8 cellular contexts compared by ENCODE assay signal in genomic region chr16:56424791-56425438, GRCh38. TPM values are rescaled to one million over a fixed set of nuclear protein-coding genes. Genes with fewer than 3 reads are reported as not detected.
A peak's percentile ranks its signal among the peaks of the same experiment; 100 is the strongest.
DNase-seq lines count a peak whose midpoint lies in the region; ATAC-seq, FAIRE-seq and TF ChIP-seq lines count a peak whose summit lies in the region.

No MANE protein-coding gene starts in this region.

- in situ Hi-C loops in HepG2 (cut with HindIII; ENCODE audit: extremely low pct_ligation_motif_present, low pct_unique_long_range_greater_than_20kb), result no loop called here
- in situ Hi-C loops in G401 (cut with HindIII; ENCODE audit: low sequenced_read_pairs), result no loop called here

- peaks cover 11% of the 10 kb centered on the region for H4K20me1 ChIP-seq in HepG2 (ENCODE audit: insufficient read depth, low read length)

- no peaks in the 10 kb centered on the region for H3K9me3 ChIP-seq in HepG2 (ENCODE audit: low read length)

- TF ChIP-seq CTCF in chondrocyte (IDR thresholded peaks at IDR 0.05), result no peak
- TF ChIP-seq CTCF in HepG2 (CRISPR knock-in tag; IDR thresholded peaks at IDR 0.05), result no peak

- no peaks in the 10 kb centered on the region for H3K36me3 Mint-ChIP-seq in chondrocyte (ENCODE audit: low read depth)

- H3K36me3 ChIP-seq in HepG2 (replicated peaks in 1 of 2; ENCODE audit: control insufficient read depth in 1 of 2, insufficient read depth in 2 of 2, low read length in 2 of 2), result peaks cover 0 to 3% of the 10 kb centered on the region in 2 experiments; a peak in 2 of 5 replicates

- H3K9ac ChIP-seq in HepG2 (ENCODE audit: insufficient read depth, low read depth, low read length), result peak overlapping the region; percentile 85

- TF ChIP-seq POLR2A in HepG2 (IDR thresholded peaks at IDR 0.05; ENCODE audit: insufficient read depth in 1 of 2, low read depth in 2 of 2, low read length in 2 of 2), result no peak; a peak in 1 of 4 replicates

- H3K4me1 Mint-ChIP-seq in chondrocyte (ENCODE audit: low read depth), result peaks cover 42% of the 10 kb centered on the region

- peak overlapping the region; percentile 78 to 90 (median 89) for H3K4me3 ChIP-seq in HepG2 (replicated peaks in 1 of 3; ENCODE audit: insufficient read depth in 1 of 3, low read depth in 2 of 3, low read length in 3 of 3)

- 3% methylated on average over 34 of the region's 79 CpGs for WGBS in HepG2 (ENCODE audit: low lambda C conversion rate)

- ATAC-seq in GM19351 (IDR thresholded peaks at IDR 0.05; ENCODE audit: unreplicated experiment) (peak; percentile 28), HG03439 (IDR thresholded peaks at IDR 0.05; ENCODE audit: unreplicated experiment) (peak; percentile 27), HepG2 (peak; percentile 52)

- TF ChIP-seq RAD21 in HepG2 (CRISPR knock-in tag; IDR thresholded peaks at IDR 0.05), result no peak; the same call in 1 of the 2 replicates

- peak; percentile 48 for DNase-seq in AG08396 (ENCODE audit: low spot score)
- DNase-seq in UCSD-AML1 (lab: John Stamatoyannopoulos, UW; ENCODE audit: unreplicated experiment), result peak; percentile 42
- no peak for DNase-seq in chondrocyte (ENCODE audit: low spot score)
- no peak for DNase-seq in HepG2 (ENCODE audit: low spot score)
- DNase-seq in stimulated activated CD4-positive, alpha-beta T cell treated with anti-CD3 and anti-CD28 coated beads, TNF-alpha, amount 100 ng/mL, for 24 hours (ENCODE audit: low read depth in 3 of 3), result peak in 2 of 3 experiments; percentile 6 to 33
- no peak for DNase-seq in G401 (ENCODE audit: low spot score)

- no peaks in the 10 kb centered on the region; a peak in 2 of 5 replicates for H3K27me3 ChIP-seq in HepG2 (ENCODE audit: control insufficient read depth in 1 of 2, insufficient read depth in 2 of 2, low read length in 2 of 2)

- H3K27me3 Mint-ChIP-seq in chondrocyte (ENCODE audit: low read depth), result no peaks in the 10 kb centered on the region

- H3K4me3 Mint-ChIP-seq in chondrocyte (ENCODE audit: unreplicated experiment), result peak overlapping the region; percentile 96

- peak overlapping the region; percentile 95 for H3K27ac Mint-ChIP-seq in chondrocyte (ENCODE audit: unreplicated experiment)

- peaks cover 46% of the 10 kb centered on the region for H3K79me2 ChIP-seq in HepG2 (ENCODE audit: insufficient read depth, low read length)

- POLR2A ChIA-PET in HepG2 (lab: Yijun Ruan, JAX), result interaction anchor here (1.0 to 2.4 kb wide), 3 partner anchors 11 to 27 kb away, joined by 3 to 8 read pairs (median 8); partner anchors contain the start of genes NUDT21 and OGFOD1

- CTCF ChIA-PET in HepG2 (lab: Yijun Ruan, JAX; ENCODE audit: low intra/inter-chr PET ratio, low total read pairs), result no interaction called here

- peaks cover 55% of the 10 kb centered on the region for H3K4me1 ChIP-seq in HepG2 (ENCODE audit: insufficient read depth, low read length)

- BruUV-seq in HepG2 (replicated peaks; lab: Mats Ljungman, UMichigan), result no TSS peak

- no peaks in the 10 kb centered on the region for H3K9me3 Mint-ChIP-seq in chondrocyte (ENCODE audit: low read depth)

- peak overlapping the region; percentile 68 for H3K27ac ChIP-seq in HepG2 (ENCODE audit: extremely low read length, insufficient read depth, low read length)

- H2AFZ ChIP-seq in HepG2 (ENCODE audit: low read length), result no peak overlapping the region

- H3K4me2 ChIP-seq in HepG2 (ENCODE audit: low read depth, low read length), result peak overlapping the region; percentile 89

- no peak for TF ChIP-seq EP300 in HepG2 (IDR thresholded peaks at IDR 0.05; ENCODE audit: low read depth in 2 of 2, low read length in 2 of 2)
- no peak for TF ChIP-seq EP300 in HepG2 (CRISPR knock-in tag; IDR thresholded peaks at IDR 0.05; ENCODE audit: borderline replicate concordance)

- intact Hi-C loops in HepG2 (cut with micrococcal nuclease; ENCODE audit: unreplicated experiment), result loop anchor here (2.0 to 5.0 kb wide), 2 partner anchors 26 to 68 kb away; partner anchors contain the start of genes NUDT21 and OGFOD1

- no peak for FAIRE-seq in HepG2 (lab: Jason Lieb, UNC)

RNA-seq across cellular contexts. Expression of gene AMFR, which starts 0.4 kb away (rescaled TPM):
- total RNA-seq in chondrocyte, result 95.4 to 104 TPM (median 99.0 TPM) in 3 replicates
- 80.0 and 108 TPM in 2 replicates for total RNA-seq in HepG2 (2016; rRNA removed; fragmentation: Illumina TruSeq; extraction: Trizol)
- 55.3 and 57.1 TPM in 2 replicates for total RNA-seq in HepG2 (2016; cell fraction: cytosol; rRNA removed; fragmentation: Illumina TruSeq; extraction: Trizol; ENCODE audit: low read depth)
- 75.8 and 107 TPM in 2 replicates for total RNA-seq in HepG2 (2016; cell fraction: insoluble cytoplasmic fraction; rRNA removed; fragmentation: Illumina TruSeq; extraction: Trizol)
- 115 and 121 TPM in 2 replicates for total RNA-seq in HepG2 (2016; cell fraction: membrane; rRNA removed; fragmentation: Illumina TruSeq; extraction: Trizol)
- 88.4 and 97.8 TPM in 2 replicates for total RNA-seq in HepG2 (2016; cell fraction: nucleus; rRNA removed; fragmentation: Illumina TruSeq; extraction: Trizol)
- 52.9 and 65.3 TPM in 2 replicates for polyA plus RNA-seq in HepG2 (2011; rRNA removed)
- polyA plus RNA-seq in HepG2 (2011; cell fraction: cytosol; rRNA removed), result 73.6 and 88.0 TPM in 2 replicates
- polyA plus RNA-seq in HepG2 (2011; cell fraction: nucleus; rRNA removed), result 63.5 and 69.1 TPM in 2 replicates
- polyA plus RNA-seq in HepG2 (2012), result 68.8 and 77.0 TPM in 2 replicates
- 27.7 and 29.0 TPM in 2 replicates for polyA plus RNA-seq in HepG2 (2016; cell fraction: cytosol; fragmentation: Illumina TruSeq; extraction: Trizol; ENCODE audit: low read depth)
- polyA plus RNA-seq in HepG2 (2016; cell fraction: insoluble cytoplasmic fraction; fragmentation: Illumina TruSeq; extraction: Trizol; ENCODE audit: low read depth), result 47.4 and 56.2 TPM in 2 replicates
- polyA plus RNA-seq in HepG2 (2016; cell fraction: membrane; fragmentation: Illumina TruSeq; extraction: Trizol; ENCODE audit: low read depth), result 56.5 and 62.9 TPM in 2 replicates
- polyA plus RNA-seq in HepG2 (2016; cell fraction: nucleus; fragmentation: Illumina TruSeq; extraction: Trizol; ENCODE audit: insufficient read depth, low read depth), result 75.6 and 79.3 TPM in 2 replicates
- polyA minus RNA-seq in HepG2 (2011; rRNA and poly(A)+ RNA removed; ENCODE audit: low replicate concordance), result 174 and 688 TPM in 2 replicates
- polyA minus RNA-seq in HepG2 (2011; cell fraction: cytosol; rRNA and poly(A)+ RNA removed), result 186 and 219 TPM in 2 replicates
- polyA minus RNA-seq in HepG2 (2011; cell fraction: nucleus; rRNA and poly(A)+ RNA removed), result 164 and 181 TPM in 2 replicates
- 77.0 and 94.4 TPM in 2 replicates for total RNA-seq in G401 (2014; rRNA removed; shearing (Covaris generic))

RNA-seq across cellular contexts. Expression of gene NUDT21, which starts 26.2 kb away (rescaled TPM):
- total RNA-seq in chondrocyte (69.0 to 80.5 TPM (median 72.7 TPM) in 3 replicates), HepG2 (2016; rRNA removed; fragmentation: Illumina TruSeq; extraction: Trizol) (210 and 320 TPM in 2 replicates)
- total RNA-seq in HepG2 (2016; cell fraction: cytosol; rRNA removed; fragmentation: Illumina TruSeq; extraction: Trizol; ENCODE audit: low read depth), result 59.7 and 74.4 TPM in 2 replicates
- 213 and 328 TPM in 2 replicates for total RNA-seq in HepG2 (2016; cell fraction: insoluble cytoplasmic fraction; rRNA removed; fragmentation: Illumina TruSeq; extraction: Trizol)
- 88.9 and 94.1 TPM in 2 replicates for total RNA-seq in HepG2 (2016; cell fraction: membrane; rRNA removed; fragmentation: Illumina TruSeq; extraction: Trizol)
- 86.2 and 94.1 TPM in 2 replicates for total RNA-seq in HepG2 (2016; cell fraction: nucleus; rRNA removed; fragmentation: Illumina TruSeq; extraction: Trizol)
- polyA plus RNA-seq in HepG2 (2011; rRNA removed), result 162 and 177 TPM in 2 replicates
- polyA plus RNA-seq in HepG2 (2011; cell fraction: cytosol; rRNA removed), result 66.5 and 107 TPM in 2 replicates
- 51.0 and 61.4 TPM in 2 replicates for polyA plus RNA-seq in HepG2 (2011; cell fraction: nucleus; rRNA removed)
- polyA plus RNA-seq in HepG2 (2012), result 136 and 140 TPM in 2 replicates
- 77.0 and 85.0 TPM in 2 replicates for polyA plus RNA-seq in HepG2 (2016; cell fraction: cytosol; fragmentation: Illumina TruSeq; extraction: Trizol; ENCODE audit: low read depth)
- 268 and 272 TPM in 2 replicates for polyA plus RNA-seq in HepG2 (2016; cell fraction: insoluble cytoplasmic fraction; fragmentation: Illumina TruSeq; extraction: Trizol; ENCODE audit: low read depth)
- polyA plus RNA-seq in HepG2 (2016; cell fraction: membrane; fragmentation: Illumina TruSeq; extraction: Trizol; ENCODE audit: low read depth), result 76.9 and 88.0 TPM in 2 replicates
- 92.2 and 106 TPM in 2 replicates for polyA plus RNA-seq in HepG2 (2016; cell fraction: nucleus; fragmentation: Illumina TruSeq; extraction: Trizol; ENCODE audit: insufficient read depth, low read depth)
- polyA minus RNA-seq in HepG2 (2011; rRNA and poly(A)+ RNA removed; ENCODE audit: low replicate concordance), result 103 and 183 TPM in 2 replicates
- polyA minus RNA-seq in HepG2 (2011; cell fraction: cytosol; rRNA and poly(A)+ RNA removed), result 89.5 and 101 TPM in 2 replicates
- polyA minus RNA-seq in HepG2 (2011; cell fraction: nucleus; rRNA and poly(A)+ RNA removed), result 81.6 and 84.1 TPM in 2 replicates
- 106 and 165 TPM in 2 replicates for total RNA-seq in G401 (2014; rRNA removed; shearing (Covaris generic))

RNA-seq across cellular contexts. Expression of gene OGFOD1, which starts 26.4 kb away (rescaled TPM):
- 62.6 to 68.6 TPM (median 62.9 TPM) in 3 replicates for total RNA-seq in chondrocyte
- total RNA-seq in HepG2 (2016; rRNA removed; fragmentation: Illumina TruSeq; extraction: Trizol), result 81.3 and 160 TPM in 2 replicates
- 6.6 and 8.4 TPM in 2 replicates for total RNA-seq in HepG2 (2016; cell fraction: cytosol; rRNA removed; fragmentation: Illumina TruSeq; extraction: Trizol; ENCODE audit: low read depth)
- 86.8 and 157 TPM in 2 replicates for total RNA-seq in HepG2 (2016; cell fraction: insoluble cytoplasmic fraction; rRNA removed; fragmentation: Illumina TruSeq; extraction: Trizol)
- total RNA-seq in HepG2 (2016; cell fraction: membrane; rRNA removed; fragmentation: Illumina TruSeq; extraction: Trizol), result 20.3 and 27.2 TPM in 2 replicates
- total RNA-seq in HepG2 (2016; cell fraction: nucleus; rRNA removed; fragmentation: Illumina TruSeq; extraction: Trizol), result 53.7 and 58.7 TPM in 2 replicates
- 31.1 and 35.2 TPM in 2 replicates for polyA plus RNA-seq in HepG2 (2011; rRNA removed)
- 20.7 and 32.8 TPM in 2 replicates for polyA plus RNA-seq in HepG2 (2011; cell fraction: cytosol; rRNA removed)
- 11.1 and 14.6 TPM in 2 replicates for polyA plus RNA-seq in HepG2 (2011; cell fraction: nucleus; rRNA removed)
- polyA plus RNA-seq in HepG2 (2012), result 44.7 and 68.7 TPM in 2 replicates
- 6.1 and 7.5 TPM in 2 replicates for polyA plus RNA-seq in HepG2 (2016; cell fraction: cytosol; fragmentation: Illumina TruSeq; extraction: Trizol; ENCODE audit: low read depth)
- polyA plus RNA-seq in HepG2 (2016; cell fraction: insoluble cytoplasmic fraction; fragmentation: Illumina TruSeq; extraction: Trizol; ENCODE audit: low read depth), result 139 and 141 TPM in 2 replicates
- 14.8 and 18.5 TPM in 2 replicates for polyA plus RNA-seq in HepG2 (2016; cell fraction: membrane; fragmentation: Illumina TruSeq; extraction: Trizol; ENCODE audit: low read depth)
- polyA plus RNA-seq in HepG2 (2016; cell fraction: nucleus; fragmentation: Illumina TruSeq; extraction: Trizol; ENCODE audit: insufficient read depth, low read depth), result 48.7 and 52.3 TPM in 2 replicates
- polyA minus RNA-seq in HepG2 (2011; rRNA and poly(A)+ RNA removed; ENCODE audit: low replicate concordance), result 28.6 and 57.3 TPM in 2 replicates
- 24.4 and 40.4 TPM in 2 replicates for polyA minus RNA-seq in HepG2 (2011; cell fraction: cytosol; rRNA and poly(A)+ RNA removed)
- polyA minus RNA-seq in HepG2 (2011; cell fraction: nucleus; rRNA and poly(A)+ RNA removed), result 61.2 and 74.1 TPM in 2 replicates
- 69.8 and 82.3 TPM in 2 replicates for total RNA-seq in G401 (2014; rRNA removed; shearing (Covaris generic))

Comparison
In these comparisons a context has a peak if more than half of its experiments do, and no peak if none do; other contexts are left out.
1. DNase-seq: peak in AG08396 (single experiment), UCSD-AML1 (single experiment) and stimulated activated CD4-positive, alpha-beta T cell treated with anti-CD3 and anti-CD28 coated beads, TNF-alpha, amount 100 ng/mL, for 24 hours (2 of 3); none in chondrocyte (single experiment), HepG2 (single experiment) and G401 (single experiment).
2. Peak in every context shown above with its lines, with median percentiles within 50 percentile points of each other: ATAC-seq.